In genomic region chr6:133436652-133437051, GRCh38 we compare ENCODE assay signal across 13 cellular contexts.
"Had no signal": no experiment of that assay in that cellular context is flagged by ENCODE, and none has a peak within 500 bp of the region (broad histone marks: within the 10 kb centered on the region; RNA-seq: fewer than 3 reads in every experiment).

No MANE protein-coding gene starts in this region.

- H3K27ac Mint-ChIP-seq: activated naive CD8-positive, alpha-beta T cell treated with anti-CD3 and anti-CD28 coated beads for 36 hours; activated T-helper 1 cell treated with anti-CD3 and anti-CD28 coated beads, Interleukin-12 subunit alpha, Interleukin-12 subunit beta, Interleukin-2, Interleukin-4 antibody, amounts not matched to agents 30 ng/mL and 10 ng/mL and 1 ng/mL, durations not matched to agents 14 hours and 24 hours and 36 hours; stimulated activated memory B cell treated with anti-CD40 and anti-IgM and Interleukin-4, amounts not matched to agents 10 μg/mL and 1 μg/mL and 100 μg/mL, for 72 hours had no signal

- H3K4me1 ChIP-seq: colonic mucosa, esophagus squamous epithelium had no signal

- ATAC-seq: heart right ventricle; left lobe of liver; stimulated activated memory B cell treated with anti-CD40 and anti-IgM and Interleukin-4, amounts not matched to agents 10 μg/mL and 1 μg/mL and 100 μg/mL, for 72 hours had no signal

- H3K27me3 ChIP-seq: cardiac muscle cell, colonic mucosa, esophagus squamous epithelium, heart right ventricle had no signal

- H3K4me1 Mint-ChIP-seq: activated naive CD8-positive, alpha-beta T cell treated with anti-CD3 and anti-CD28 coated beads for 36 hours; stimulated activated memory B cell treated with anti-CD40 and anti-IgM and Interleukin-4, amounts not matched to agents 10 μg/mL and 1 μg/mL and 100 μg/mL, for 72 hours had no signal

- H3K36me3 ChIP-seq: cardiac muscle cell, colonic mucosa, esophagus squamous epithelium, heart right ventricle had no signal

- H3K27me3 Mint-ChIP-seq: activated naive CD8-positive, alpha-beta T cell treated with anti-CD3 and anti-CD28 coated beads for 36 hours; stimulated activated memory B cell treated with anti-CD40 and anti-IgM and Interleukin-4, amounts not matched to agents 10 μg/mL and 1 μg/mL and 100 μg/mL, for 72 hours had no signal

- H3K27ac ChIP-seq: cardiac muscle cell, colonic mucosa, esophagus squamous epithelium, heart right ventricle had no signal

- H3K4me3 ChIP-seq: cardiac muscle cell, colonic mucosa, esophagus squamous epithelium, heart right ventricle had no signal

- H3K9me3 Mint-ChIP-seq: activated naive CD8-positive, alpha-beta T cell treated with anti-CD3 and anti-CD28 coated beads for 36 hours; activated T-helper 1 cell treated with anti-CD3 and anti-CD28 coated beads, Interleukin-12 subunit alpha, Interleukin-12 subunit beta, Interleukin-2, Interleukin-4 antibody, amounts not matched to agents 30 ng/mL and 10 ng/mL and 1 ng/mL, durations not matched to agents 14 hours and 24 hours and 36 hours had no signal

- H3K36me3 Mint-ChIP-seq: activated naive CD8-positive, alpha-beta T cell treated with anti-CD3 and anti-CD28 coated beads for 36 hours; stimulated activated memory B cell treated with anti-CD40 and anti-IgM and Interleukin-4, amounts not matched to agents 10 μg/mL and 1 μg/mL and 100 μg/mL, for 72 hours had no signal

- H3K4me3 Mint-ChIP-seq: activated naive CD8-positive, alpha-beta T cell treated with anti-CD3 and anti-CD28 coated beads for 36 hours; activated T-helper 1 cell treated with anti-CD3 and anti-CD28 coated beads, Interleukin-12 subunit alpha, Interleukin-12 subunit beta, Interleukin-2, Interleukin-4 antibody, amounts not matched to agents 30 ng/mL and 10 ng/mL and 1 ng/mL, durations not matched to agents 14 hours and 24 hours and 36 hours; neural crest cell; stimulated activated memory B cell treated with anti-CD40 and anti-IgM and Interleukin-4, amounts not matched to agents 10 μg/mL and 1 μg/mL and 100 μg/mL, for 72 hours had no signal

- H3K9me3 ChIP-seq: colonic mucosa, esophagus squamous epithelium, heart right ventricle had no signal

- DNase-seq: activated CD4-positive, CD25-positive, alpha-beta regulatory T cell treated with anti-CD3 and anti-CD28 coated beads, Interleukin-2, amount 50 U/mL, for 72 hours; activated naive CD8-positive, alpha-beta T cell treated with anti-CD3 and anti-CD28 coated beads for 36 hours; aorta; colonic mucosa; esophagus squamous epithelium; heart right ventricle; stimulated activated CD4-positive, alpha-beta T cell treated with anti-CD3 and anti-CD28 coated beads, Interleukin-2, amount 100 ng/mL, for 48 hours; T1000 had no signal
